32 cellular contexts compared by ENCODE assay signal in genomic region chr2:159022019-159022418, GRCh38. TPM values are rescaled to one million over a fixed set of nuclear protein-coding genes. Genes with fewer than 3 reads are reported as not detected.
"Had no signal": no experiment of that assay in that cellular context is flagged by ENCODE, and none has a peak within 500 bp of the region (broad histone marks: within the 10 kb centered on the region; RNA-seq: fewer than 3 reads in every experiment).

No MANE protein-coding gene starts in this region.

- H3K36me3 ChIP-seq: ascending aorta, Peyer's patch had no signal

- ATAC-seq: PC-3 had no signal

- DNase-seq: activated B cell treated with CpG ODN at 0.5 μM for 24 hours; activated CD4-positive, alpha-beta memory T cell treated with anti-CD3 and anti-CD28 coated beads for 36 hours; activated CD4-positive, alpha-beta T cell treated with anti-CD3 and anti-CD28 coated beads for 4 hours; activated CD4-positive, alpha-beta T cell treated with anti-CD3 and anti-CD28 coated beads, Interleukin-2, amount 50 U/mL, for 1 hour; activated CD4-positive, CD25-positive, alpha-beta regulatory T cell treated with anti-CD3 and anti-CD28 coated beads, Interleukin-2, amount 50 U/mL, for 72 hours; activated CD8-positive, alpha-beta memory T cell treated with anti-CD3 and anti-CD28 coated beads, Interleukin-2, amount 50 U/mL, for 4 hours; activated effector memory CD4-positive, alpha-beta T cell treated with Interleukin-2 at 50 U/mL for 16 hours; activated naive CD4-positive, alpha-beta T cell treated with anti-CD3 and anti-CD28 coated beads, Interleukin-2, amount 10 ng/mL, durations not matched to agents 7 days and 5 days; activated naive CD8-positive, alpha-beta T cell treated with anti-CD3 and anti-CD28 coated beads for 36 hours; activated T-cell treated with anti-CD3 and anti-CD28 coated beads, Interleukin-2, amount 50 U/mL, for 48 hours; amniotic stem cell; caudate nucleus; NCI-H1092 treated with DMSO at 0.1 percent for 48 hours; NCI-H1417; NCI-H146; NCI-H187; NCI-H2029 treated with DMSO at 0.1 percent for 48 hours; NCI-H2107; NCI-H2171; NCI-H510A; NCI-H748 treated with DMSO at 0.1 percent for 48 hours; NK-92 treated with Interleukin-12 subunit alpha and Interleukin-12 subunit beta, amount 100 ng/mL, for 24 hours; PC-3; Peyer's patch; RPMI8226; SW 1271; T-helper 1 cell; T-helper 2 cell; T-helper 9 cell had no signal

- H3K27me3 ChIP-seq: ascending aorta, Peyer's patch had no signal

- H3K4me3 ChIP-seq: ascending aorta, Peyer's patch had no signal

- H3K9me3 ChIP-seq: ascending aorta, Peyer's patch had no signal

- H3K4me1 ChIP-seq: Peyer's patch had no signal

- H3K27ac ChIP-seq: ascending aorta, KMS-11, Peyer's patch, VCaP had no signal

RNA-seq across cellular contexts. Expression of gene TANC1, which starts 53.6 kb away (rescaled TPM):
- total RNA-seq: activated B cell treated with CpG ODN at 0.5 μM for 24 hours had no signal
